ENCODE assay signal across 18 cellular contexts in the genomic region with DNA sequence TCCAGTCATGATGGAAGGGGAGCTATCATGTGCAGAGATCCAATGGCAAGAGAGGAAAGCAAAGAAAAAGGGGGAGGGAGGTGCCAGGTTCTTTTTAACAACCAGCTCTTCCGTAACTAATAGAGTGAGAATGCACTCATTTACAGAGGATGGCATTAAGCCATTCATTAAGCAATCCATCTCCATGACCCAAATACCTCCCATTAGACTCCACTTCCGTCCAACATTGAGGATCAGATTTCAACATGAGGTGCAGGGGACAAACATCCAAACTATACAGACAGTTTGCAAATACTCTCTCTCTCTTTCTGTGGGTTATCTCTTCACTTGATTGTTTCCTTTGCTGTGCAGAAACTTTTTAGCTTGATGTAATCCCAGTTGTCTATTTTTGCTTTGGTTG. TPM values are rescaled to one million over a fixed set of nuclear protein-coding genes. Genes with fewer than 3 reads are reported as not detected.
DNase-seq lines count a peak whose midpoint lies in the region; ATAC-seq and TF ChIP-seq lines count a peak whose summit lies in the region.
"Had no signal": no experiment of that assay in that cellular context is flagged by ENCODE, and none has a peak within 500 bp of the region (broad histone marks: within the 10 kb centered on the region; RNA-seq: fewer than 3 reads in every experiment).

No MANE protein-coding gene starts in this region.

- H3K4me3 ChIP-seq in epithelial cell of proximal tubule (ENCODE audit: low read depth, low read length) = no peak overlapping the region
- H3K4me3 ChIP-seq: BLaER1 treated with 17β-estradiol and CSF1 and Interleukin-3, amounts not matched to agents 10 nM and 100 nM had no signal

- DNase-seq in EH (ENCODE audit: low read depth) (peak; percentile 52), NCI-H2029 treated with DMSO at 0.1 percent for 48 hours (lab: John Stamatoyannopoulos, UW) (peak; percentile 22), epithelial cell of proximal tubule (ENCODE audit: low read depth) (peak; percentile 7), medulla oblongata (ENCODE audit: extremely low spot score) (peak; percentile 56), AG08395 (ENCODE audit: low spot score) (no peak), NCI-H446 treated with DMSO at 0.1 percent for 48 hours (lab: John Stamatoyannopoulos, UW) (no peak), NK-92 (lab: John Stamatoyannopoulos, UW; ENCODE audit: unreplicated experiment) (no peak)
- DNase-seq: activated CD8-positive, alpha-beta T cell treated with anti-CD3 and anti-CD28 coated beads for 36 hours; activated gamma-delta T cell treated with Interleukin-2 at 50 U/mL for 16 hours; DMS153; effector CD8-positive, alpha-beta T cell; islet precursor cell; Karpas-422; OCI-M1; SK-N-SH; stimulated activated CD4-positive, alpha-beta T cell treated with anti-CD3 and anti-CD28 coated beads, Interleukin-2, amount 100 ng/mL, for 24 hours had no signal

- no peak for TF ChIP-seq CTCF in epithelial cell of proximal tubule (conservative IDR thresholded peaks at IDR 0.05; ENCODE audit: low read depth, low read length)

- ATAC-seq in GM18520 (IDR thresholded peaks at IDR 0.05; ENCODE audit: unreplicated experiment) = no peak
- ATAC-seq: activated CD8-positive, alpha-beta T cell treated with anti-CD3 and anti-CD28 coated beads for 36 hours had no signal

RNA-seq across cellular contexts. Expression of a gene that starts 21.2 kb away (rescaled TPM):
- total RNA-seq in epithelial cell of proximal tubule = 2.2 and 3.5 TPM in 2 replicates

Comparison
In these comparisons a context has a peak if more than half of its experiments do, and no peak if none do; other contexts are left out.
1. DNase-seq: peak in EH (single experiment), NCI-H2029 treated with DMSO at 0.1 percent for 48 hours (single experiment), epithelial cell of proximal tubule (single experiment) and medulla oblongata (single experiment); none in AG08395 (single experiment), NCI-H446 treated with DMSO at 0.1 percent for 48 hours (single experiment) and NK-92 (single experiment).